ENCODE assay signal across 4 cellular contexts in genomic region chr4:31797052-31797451, GRCh38.
DNase-seq lines count a peak whose midpoint lies in the region; ATAC-seq, FAIRE-seq and TF ChIP-seq lines count a peak whose summit lies in the region.
"Not testable (repeated sequence)": the region's sequence is repeated elsewhere in the genome, so short reads cannot be mapped to it uniquely, and the experiment has no call there.

No MANE protein-coding gene starts in this region.

- H3K27me3 Mint-ChIP-seq in chondrocyte (ENCODE audit: low read depth) = not testable (repeated sequence)

- WGBS in A549 (ENCODE audit: missing lambda C conversion rate) = 43% methylated on average over 1 of the region's 1 CpG

- TF ChIP-seq POLR2A in A549 (IDR thresholded peaks at IDR 0.05; ENCODE audit: low read length) = not testable (repeated sequence)

- peaks cover 28% of the 10 kb centered on the region for H3K9me3 Mint-ChIP-seq in chondrocyte (ENCODE audit: low read depth)

- not testable (repeated sequence) for H3K4me3 ChIP-seq in A549; HEK293 (ENCODE audit: low read depth, low read length)

- FAIRE-seq in A549 (lab: Jason Lieb, UNC) = not testable (repeated sequence)
- FAIRE-seq in endometrium (lab: Jason Lieb, UNC) = peak; percentile 4

- not testable (repeated sequence) for H3K4me1 Mint-ChIP-seq in chondrocyte (ENCODE audit: low read depth)

- H3K4me1 ChIP-seq in A549; HEK293 (ENCODE audit: control insufficient read depth, insufficient read depth, low read length): not testable (repeated sequence)

- not testable (repeated sequence) for H3K4me3 Mint-ChIP-seq in chondrocyte (ENCODE audit: unreplicated experiment)

- POLR2A ChIA-PET in A549 (lab: Yijun Ruan, JAX); HEK293 (lab: Yijun Ruan, JAX): not testable (repeated sequence)

- TF ChIP-seq RAD21 in A549 (conservative IDR thresholded peaks at IDR 0.05 in 1 of 2, IDR thresholded peaks at IDR 0.05 in 1 of 2) = not testable (repeated sequence)

- not testable (repeated sequence) for H3K36me3 ChIP-seq in HEK293 (ENCODE audit: control insufficient read depth in 2 of 2, insufficient read depth in 1 of 2, low read length in 2 of 2)

- TF ChIP-seq EP300 in A549 (IDR thresholded peaks at IDR 0.05) = not testable (repeated sequence)

- H3K4me2 ChIP-seq in A549 = not testable (repeated sequence)

- DNase-seq in A549 (ENCODE audit: low read depth in 1 of 2, low spot score in 1 of 2); chondrocyte (ENCODE audit: low spot score): not testable (repeated sequence)

- ATAC-seq in A549 = not testable (repeated sequence)

- not testable (repeated sequence) for H3K36me3 Mint-ChIP-seq in chondrocyte (ENCODE audit: low read depth)

- H3K9me3 ChIP-seq in A549; HEK293 (ENCODE audit: control insufficient read depth, insufficient read depth, low read depth, low read length): not testable (repeated sequence)

- CTCF ChIA-PET in A549 (lab: Yijun Ruan, JAX); HEK293 (lab: Yijun Ruan, JAX): not testable (repeated sequence)

- TF ChIP-seq CTCF in A549 (IDR thresholded peaks at IDR 0.05); HEK293 (tag by site-specific recombination; IDR thresholded peaks at IDR 0.05); chondrocyte (IDR thresholded peaks at IDR 0.05): not testable (repeated sequence)

- H3K27ac Mint-ChIP-seq in chondrocyte (ENCODE audit: unreplicated experiment) = peak overlapping the region; percentile 23

- H3K27ac ChIP-seq in A549; HEK293 (ENCODE audit: extremely low read depth, low read depth, low read length): not testable (repeated sequence)

TF ChIP-seq in A549, 52 proteins besides CTCF, POLR2A, EP300 and RAD21:
- TF ChIP-seq ZC3H11A (IDR thresholded peaks at IDR 0.05) = peak; percentile 58

TF ChIP-seq in HEK293, 187 proteins besides CTCF, POLR2A, EP300 and RAD21 (continues in another document):
- TF ChIP-seq ZNF266 (tag by site-specific recombination; IDR thresholded peaks at IDR 0.05; ENCODE audit: low read depth) (0 out of 2 replicates have a peak, but pooled peaks have one; percentile 40), ZNF555 (tag by site-specific recombination; conservative IDR thresholded peaks at IDR 0.05) (peak; percentile 69), ZNF138 (tag by site-specific recombination; IDR thresholded peaks at IDR 0.05; ENCODE audit: borderline replicate concordance) (peak; percentile 64; the same call in 1 of the 2 replicates), ZNF394 (tag by site-specific recombination; IDR thresholded peaks at IDR 0.05; ENCODE audit: borderline replicate concordance) (peak; percentile 80; the same call in 1 of the 2 replicates), ZNF140 (tag by site-specific recombination; IDR thresholded peaks at IDR 0.05) (peak; percentile 34; the same call in 1 of the 2 replicates), ZBTB8A (tag by site-specific recombination; IDR thresholded peaks at IDR 0.05) (peak; percentile 41; the same call in 1 of the 2 replicates), ZNF19 (tag by site-specific recombination; IDR thresholded peaks at IDR 0.05; ENCODE audit: low read depth) (0 out of 2 replicates have a peak, but pooled peaks have one; percentile 57), ZNF654 (tag by site-specific recombination; IDR thresholded peaks at IDR 0.05; ENCODE audit: low read depth) (peak; percentile 13; the same call in 1 of the 2 replicates), ZNF433 (tag by site-specific recombination; IDR thresholded peaks at IDR 0.05; ENCODE audit: low read depth) (0 out of 2 replicates have a peak, but pooled peaks have one; percentile 23), ZBTB11 (tag by site-specific recombination; conservative IDR thresholded peaks at IDR 0.05; ENCODE audit: low read depth) (peak; percentile 59), REST (tag by site-specific recombination; IDR thresholded peaks at IDR 0.05) (peak; percentile 69), ZNF623 (tag by site-specific recombination; IDR thresholded peaks at IDR 0.05) (peak; percentile 61)
- TF ChIP-seq, protein P1, sequence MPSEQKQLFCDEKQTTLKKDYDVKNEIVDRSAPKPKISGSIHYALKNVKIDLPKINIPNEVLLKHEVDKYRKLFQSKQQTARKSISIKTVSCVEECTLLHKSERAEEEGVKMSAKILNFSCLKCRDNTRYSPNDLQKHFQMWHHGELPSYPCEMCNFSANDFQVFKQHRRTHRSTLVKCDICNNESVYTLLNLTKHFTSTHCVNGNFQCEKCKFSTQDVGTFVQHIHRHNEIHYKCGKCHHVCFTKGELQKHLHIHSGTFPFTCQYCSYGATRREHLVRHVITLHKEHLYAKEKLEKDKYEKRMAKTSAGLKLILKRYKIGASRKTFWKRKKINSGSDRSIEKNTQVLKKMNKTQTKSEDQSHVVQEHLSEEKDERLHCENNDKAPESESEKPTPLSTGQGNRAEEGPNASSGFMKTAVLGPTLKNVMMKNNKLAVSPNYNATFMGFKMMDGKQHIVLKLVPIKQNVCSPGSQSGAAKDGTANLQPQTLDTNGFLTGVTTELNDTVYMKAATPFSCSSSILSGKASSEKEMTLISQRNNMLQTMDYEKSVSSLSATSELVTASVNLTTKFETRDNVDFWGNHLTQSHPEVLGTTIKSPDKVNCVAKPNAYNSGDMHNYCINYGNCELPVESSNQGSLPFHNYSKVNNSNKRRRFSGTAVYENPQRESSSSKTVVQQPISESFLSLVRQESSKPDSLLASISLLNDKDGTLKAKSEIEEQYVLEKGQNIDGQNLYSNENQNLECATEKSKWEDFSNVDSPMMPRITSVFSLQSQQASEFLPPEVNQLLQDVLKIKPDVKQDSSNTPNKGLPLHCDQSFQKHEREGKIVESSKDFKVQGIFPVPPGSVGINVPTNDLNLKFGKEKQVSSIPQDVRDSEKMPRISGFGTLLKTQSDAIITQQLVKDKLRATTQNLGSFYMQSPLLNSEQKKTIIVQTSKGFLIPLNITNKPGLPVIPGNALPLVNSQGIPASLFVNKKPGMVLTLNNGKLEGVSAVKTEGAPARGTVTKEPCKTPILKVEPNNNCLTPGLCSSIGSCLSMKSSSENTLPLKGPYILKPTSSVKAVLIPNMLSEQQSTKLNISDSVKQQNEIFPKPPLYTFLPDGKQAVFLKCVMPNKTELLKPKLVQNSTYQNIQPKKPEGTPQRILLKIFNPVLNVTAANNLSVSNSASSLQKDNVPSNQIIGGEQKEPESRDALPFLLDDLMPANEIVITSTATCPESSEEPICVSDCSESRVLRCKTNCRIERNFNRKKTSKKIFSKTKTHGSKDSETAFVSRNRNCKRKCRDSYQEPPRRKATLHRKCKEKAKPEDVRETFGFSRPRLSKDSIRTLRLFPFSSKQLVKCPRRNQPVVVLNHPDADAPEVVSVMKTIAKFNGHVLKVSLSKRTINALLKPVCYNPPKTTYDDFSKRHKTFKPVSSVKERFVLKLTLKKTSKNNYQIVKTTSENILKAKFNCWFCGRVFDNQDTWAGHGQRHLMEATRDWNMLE (tag by site-specific recombination; conservative IDR thresholded peaks at IDR 0.05; ENCODE audit: low read depth) = peak; percentile 77
